ENCODE assay signal across 20 cellular contexts in genomic region chr3:186189492-186189891, GRCh38.
"Had no signal": no experiment of that assay in that cellular context is flagged by ENCODE, and none has a peak within 500 bp of the region (broad histone marks: within the 10 kb centered on the region; RNA-seq: fewer than 3 reads in every experiment).

No MANE protein-coding gene starts in this region.

- H3K4me3 Mint-ChIP-seq: naive thymus-derived CD4-positive, alpha-beta T cell; neural crest cell had no signal

- H3K27ac Mint-ChIP-seq: naive thymus-derived CD4-positive, alpha-beta T cell had no signal

- DNase-seq: dermis blood vessel endothelial cell; esophagus squamous epithelium; foreskin melanocyte; head of caudate nucleus; hypothalamus; islet precursor cell; mammary epithelial cell; naive thymus-derived CD4-positive, alpha-beta T cell; posterior cingulate gyrus; sigmoid colon; stimulated activated CD4-positive, alpha-beta T cell treated with anti-CD3 and anti-CD28 coated beads, Interleukin-12 subunit alpha, Interleukin-12 subunit beta, amount 100 ng/mL, for 4 hours; stimulated activated naive CD4-positive, alpha-beta T cell; stomach; substantia nigra; transverse colon had no signal

- ATAC-seq: left lobe of liver; naive thymus-derived CD4-positive, alpha-beta T cell had no signal

- FAIRE-seq: colon had no signal

- H3K36me3 Mint-ChIP-seq: naive thymus-derived CD4-positive, alpha-beta T cell had no signal

- H3K9me3 Mint-ChIP-seq: naive thymus-derived CD4-positive, alpha-beta T cell; neural crest cell had no signal

- H3K27ac ChIP-seq: esophagus squamous epithelium, sigmoid colon, skin epidermis, stomach, thoracic aorta, transverse colon had no signal

- H3K4me3 ChIP-seq: esophagus squamous epithelium, sigmoid colon, skin epidermis, stomach, thoracic aorta, transverse colon had no signal
